14 cellular contexts compared by ENCODE assay signal in the genomic region with DNA sequence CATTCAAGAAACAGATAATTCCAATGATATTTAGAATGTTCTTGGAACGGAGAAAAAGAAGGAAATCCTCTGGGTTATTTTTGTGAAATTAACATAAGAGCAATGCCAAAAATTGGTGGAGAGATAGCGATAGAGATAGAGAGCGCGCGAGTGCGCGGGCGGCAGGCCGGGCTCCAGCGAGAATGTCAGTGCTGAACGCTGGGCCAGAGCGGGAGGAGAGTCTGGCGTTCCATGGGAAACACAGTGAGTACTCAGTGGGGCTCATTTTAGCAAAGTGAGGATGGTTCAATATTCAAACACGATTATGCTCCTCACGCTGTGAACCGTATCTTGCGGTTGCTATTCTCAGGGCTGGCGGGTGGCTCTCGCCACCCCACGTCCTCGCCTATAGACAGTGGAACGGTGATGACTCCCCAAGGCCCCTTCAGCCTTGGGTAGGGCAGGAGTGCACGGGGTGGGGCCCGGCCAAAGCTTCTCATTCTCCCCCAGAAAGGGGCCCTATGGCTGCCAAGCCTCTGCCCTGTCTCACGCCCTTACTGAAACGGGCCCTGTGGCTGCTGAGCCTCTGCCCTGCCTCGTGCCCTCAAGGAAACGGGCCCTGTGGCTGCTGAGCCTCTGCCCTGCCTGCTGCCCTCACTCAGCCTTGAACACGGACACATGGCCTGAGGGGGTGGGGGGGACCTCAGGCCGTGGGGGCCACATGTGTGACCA. TPM values are rescaled to one million over a fixed set of nuclear protein-coding genes. Genes with fewer than 3 reads are reported as not detected.
"Had no signal": no experiment of that assay in that cellular context is flagged by ENCODE, and none has a peak within 500 bp of the region (broad histone marks: within the 10 kb centered on the region; RNA-seq: fewer than 3 reads in every experiment).

No MANE protein-coding gene starts in this region.

- H3K36me3 ChIP-seq: pancreas, transverse colon had no signal

- H3K27ac ChIP-seq: hepatocyte, pancreas, transverse colon had no signal

- H3K36me3 Mint-ChIP-seq: stimulated activated effector memory CD8-positive, alpha-beta T cell treated with anti-CD3 and anti-CD28 coated beads, Interleukin-12 subunit alpha, Interleukin-12 subunit beta, amount 100 ng/mL, for 72 hours had no signal

- H3K4me1 ChIP-seq: pancreas had no signal

- DNase-seq: activated B cell treated with CpG ODN at 0.5 μM for 24 hours; activated CD4-positive, alpha-beta T cell treated with anti-CD3 and anti-CD28 coated beads, Interleukin-2, amount 10 ng/mL, durations not matched to agents 24 days and 14 days; activated naive CD4-positive, alpha-beta T cell treated with Interleukin-2 at 50 U/mL for 16 hours; caudate nucleus; erythroblast; mucosa of descending colon; transverse colon had no signal

- H3K4me1 Mint-ChIP-seq: activated B cell treated with CpG ODN at 0.5 μM for 24 hours; activated CD4-positive, alpha-beta T cell treated with anti-CD3 and anti-CD28 coated beads, Interleukin-2, amount 10 ng/mL, durations not matched to agents 24 days and 14 days; nephron; stimulated activated effector memory CD8-positive, alpha-beta T cell treated with anti-CD3 and anti-CD28 coated beads, Interleukin-12 subunit alpha, Interleukin-12 subunit beta, amount 100 ng/mL, for 72 hours had no signal

- ATAC-seq: mucosa of descending colon; SK-N-SH treated with all-trans-retinoic acid at 6 μM for 48 hours; stimulated activated effector memory CD8-positive, alpha-beta T cell treated with anti-CD3 and anti-CD28 coated beads, Interleukin-12 subunit alpha, Interleukin-12 subunit beta, amount 100 ng/mL, for 72 hours had no signal

- H3K4me3 ChIP-seq: hepatocyte, mucosa of descending colon, pancreas, smooth muscle cell, transverse colon had no signal

- H3K9me3 Mint-ChIP-seq: activated B cell treated with CpG ODN at 0.5 μM for 24 hours; stimulated activated effector memory CD8-positive, alpha-beta T cell treated with anti-CD3 and anti-CD28 coated beads, Interleukin-12 subunit alpha, Interleukin-12 subunit beta, amount 100 ng/mL, for 72 hours had no signal

- H3K4me3 Mint-ChIP-seq: activated B cell treated with CpG ODN at 0.5 μM for 24 hours; activated CD4-positive, alpha-beta T cell treated with anti-CD3 and anti-CD28 coated beads, Interleukin-2, amount 10 ng/mL, durations not matched to agents 24 days and 14 days; nephron; stimulated activated effector memory CD8-positive, alpha-beta T cell treated with anti-CD3 and anti-CD28 coated beads, Interleukin-12 subunit alpha, Interleukin-12 subunit beta, amount 100 ng/mL, for 72 hours had no signal

- H3K9me3 ChIP-seq: mucosa of descending colon, pancreas, transverse colon had no signal

- H3K27ac Mint-ChIP-seq: activated B cell treated with CpG ODN at 0.5 μM for 24 hours; activated CD4-positive, alpha-beta T cell treated with anti-CD3 and anti-CD28 coated beads, Interleukin-2, amount 10 ng/mL, durations not matched to agents 24 days and 14 days; nephron; stimulated activated effector memory CD8-positive, alpha-beta T cell treated with anti-CD3 and anti-CD28 coated beads, Interleukin-12 subunit alpha, Interleukin-12 subunit beta, amount 100 ng/mL, for 72 hours had no signal

RNA-seq across cellular contexts. Expression of a gene that starts 16.9 kb away (rescaled TPM):
- total RNA-seq: activated B cell treated with CpG ODN at 0.5 μM for 24 hours, lung microvascular endothelial cell, smooth muscle cell had no signal
- polyA plus RNA-seq: smooth muscle cell had no signal
